ENCODE assay signal across 8 cellular contexts in genomic region chr12:6752181-6752930, GRCh38. TPM values are rescaled to one million over a fixed set of nuclear protein-coding genes. Genes with fewer than 3 reads are reported as not detected.
DNase-seq lines count a peak whose midpoint lies in the region; ATAC-seq, FAIRE-seq and TF ChIP-seq lines count a peak whose summit lies in the region.

No MANE protein-coding gene starts in this region.

- H3K79me2 ChIP-seq in OCI-LY3 (ENCODE audit: low read length), result peaks cover 13% of the 10 kb centered on the region

- ATAC-seq in GM21825 (IDR thresholded peaks at IDR 0.05; ENCODE audit: unreplicated experiment), result peak; percentile 5
- ATAC-seq in GM18519 (IDR thresholded peaks at IDR 0.05; ENCODE audit: low FRiP score, unreplicated experiment), result no peak

- FAIRE-seq in bronchial epithelial cell (lab: Jason Lieb, UNC), result no peak

- H3K27me3 ChIP-seq in OCI-LY3 (ENCODE audit: low read depth, low read length) (no peaks in the 10 kb centered on the region), bronchial epithelial cell (ENCODE audit: control insufficient read depth, insufficient read depth, low read length) (no peaks in the 10 kb centered on the region)

- peaks cover 37% of the 10 kb centered on the region for H3K36me3 ChIP-seq in OCI-LY3 (replicated peaks; ENCODE audit: low read depth, low read length)
- H3K36me3 ChIP-seq in bronchial epithelial cell (ENCODE audit: control insufficient read depth, insufficient read depth, low read length), result peaks cover 26% of the 10 kb centered on the region

- DNase-seq in AG09319 (ENCODE audit: extremely low read depth, low read depth) (no peak), bronchial epithelial cell (ENCODE audit: low read depth) (peak; percentile 23), kidney tubule cell (ENCODE audit: low spot score) (peak; percentile 49), SIG-M5 treated with dmso at 0.1 percent for 504 hours (lab: John Stamatoyannopoulos, UW; ENCODE audit: unreplicated experiment) (no peak)
- DNase-seq in stimulated activated CD4-positive, alpha-beta T cell treated with anti-CD3 and anti-CD28 coated beads, Interleukin-4, amount 100 ng/mL, for 24 hours, result peak; percentile 32

- H3K27ac ChIP-seq in OCI-LY3 (ENCODE audit: low read length), result peak overlapping the region; percentile 86

- H3K4me3 ChIP-seq in OCI-LY3 (ENCODE audit: low read length) (peak overlapping the region; percentile 81), bronchial epithelial cell (ENCODE audit: low read depth, low read length) (peak overlapping the region; percentile 86)

- H3K9ac ChIP-seq in OCI-LY3 (ENCODE audit: low read length), result peak overlapping the region; percentile 94

- peak overlapping the region; percentile 69 for H3K4me2 ChIP-seq in OCI-LY3 (ENCODE audit: low read length)

- TF ChIP-seq CTCF in AG09319 (IDR thresholded peaks at IDR 0.05; ENCODE audit: low read depth, low read length) (peak; percentile 47), OCI-LY3 (IDR thresholded peaks at IDR 0.05; ENCODE audit: low read depth, low read length) (no peak), bronchial epithelial cell (IDR thresholded peaks at IDR 0.05; ENCODE audit: insufficient read depth, low read length, severe bottlenecking) (peak; percentile 36)

- no peaks in the 10 kb centered on the region for H3K9me3 ChIP-seq in OCI-LY3 (ENCODE audit: insufficient read depth, low read length)

- peaks cover 13% of the 10 kb centered on the region for H3K4me1 ChIP-seq in OCI-LY3 (ENCODE audit: low read length)

- H2AFZ ChIP-seq in OCI-LY3 (ENCODE audit: low read depth, low read length), result no peak overlapping the region

- no peaks in the 10 kb centered on the region for H4K20me1 ChIP-seq in OCI-LY3 (ENCODE audit: insufficient read depth, low read length)

RNA-seq across cellular contexts. Expression of gene MLF2, which starts 0.6 kb away (rescaled TPM):
- total RNA-seq in bronchial epithelial cell, result 136 and 180 TPM in 2 replicates

RNA-seq across cellular contexts. Expression of gene PTMS, which starts 13.8 kb away (rescaled TPM):
- 17.6 and 35.3 TPM in 2 replicates for total RNA-seq in bronchial epithelial cell

RNA-seq across cellular contexts. Expression of gene LAG3, which starts 20.0 kb away (rescaled TPM):
- not detected in 2 replicates for total RNA-seq in bronchial epithelial cell

RNA-seq across cellular contexts. Expression of gene COPS7A, which starts 28.5 kb away (rescaled TPM):
- total RNA-seq in bronchial epithelial cell, result 63.7 and 86.0 TPM in 2 replicates

RNA-seq across cellular contexts. Expression of gene CD4, which starts 37.0 kb away (rescaled TPM):
- not detected in 2 replicates for total RNA-seq in bronchial epithelial cell

Comparison
In these comparisons a context has a peak if more than half of its experiments do, and no peak if none do; other contexts are left out.
1. DNase-seq: peak in bronchial epithelial cell (single experiment), kidney tubule cell (single experiment) and stimulated activated CD4-positive, alpha-beta T cell treated with anti-CD3 and anti-CD28 coated beads, Interleukin-4, amount 100 ng/mL, for 24 hours (single experiment); none in AG09319 (single experiment) and SIG-M5 treated with dmso at 0.1 percent for 504 hours (single experiment).